8 cellular contexts compared by ENCODE assay signal in genomic region chr7:134327896-134328295, GRCh38. TPM values are rescaled to one million over a fixed set of nuclear protein-coding genes. Genes with fewer than 3 reads are reported as not detected.
A peak's percentile ranks its signal among the peaks of the same experiment; 100 is the strongest.
DNase-seq lines count a peak whose midpoint lies in the region; ATAC-seq and TF ChIP-seq lines count a peak whose summit lies in the region.

No MANE protein-coding gene starts in this region.

- H3K4me1 ChIP-seq in stomach = no peaks in the 10 kb centered on the region

- no peak overlapping the region for H3K4me3 Mint-ChIP-seq in T-helper 2 cell treated with Interferon-gamma antibody and Interleukin-4, amounts not matched to agents 5 μg/mL and 100 μg/mL, for 36 hours
- H3K4me3 Mint-ChIP-seq in brain (no peak overlapping the region), memory B cell (no peak overlapping the region)
- no peak overlapping the region for H3K4me3 Mint-ChIP-seq in stimulated activated naive CD8-positive, alpha-beta T cell treated with anti-CD3 and anti-CD28 coated beads, Interleukin-15, amount 100 ng/mL, for 72 hours

- DNase-seq in EH (ENCODE audit: low read depth) = peak; percentile 62
- peak; percentile 10 for DNase-seq in MG63
- peak; percentile 11 for DNase-seq in T-helper 2 cell treated with Interferon-gamma antibody and Interleukin-4, amounts not matched to agents 5 μg/mL and 100 μg/mL, for 36 hours (ENCODE audit: low spot score)
- peak; percentile 55 for DNase-seq in memory B cell (ENCODE audit: low spot score in 2 of 2)
- DNase-seq in stimulated activated naive CD8-positive, alpha-beta T cell treated with anti-CD3 and anti-CD28 coated beads, Interleukin-15, amount 100 ng/mL, for 72 hours = peak; percentile 47 to 63
- no peak for DNase-seq in stomach

- TF ChIP-seq POLR2A in stomach (IDR thresholded peaks at IDR 0.05) = no peak

- peaks cover 12% of the 10 kb centered on the region for H3K27me3 Mint-ChIP-seq in T-helper 2 cell treated with Interferon-gamma antibody and Interleukin-4, amounts not matched to agents 5 μg/mL and 100 μg/mL, for 36 hours (ENCODE audit: low read depth)
- H3K27me3 Mint-ChIP-seq in brain (peaks cover 4% of the 10 kb centered on the region), memory B cell (peaks cover 9% of the 10 kb centered on the region)
- peaks cover 8% of the 10 kb centered on the region for H3K27me3 Mint-ChIP-seq in stimulated activated naive CD8-positive, alpha-beta T cell treated with anti-CD3 and anti-CD28 coated beads, Interleukin-15, amount 100 ng/mL, for 72 hours

- H3K27me3 ChIP-seq in MG63 (no peaks in the 10 kb centered on the region), stomach (peaks cover 0 to 9% (median 0%) of the 10 kb centered on the region in 3 donors)

- no peaks in the 10 kb centered on the region for H3K36me3 Mint-ChIP-seq in T-helper 2 cell treated with Interferon-gamma antibody and Interleukin-4, amounts not matched to agents 5 μg/mL and 100 μg/mL, for 36 hours (ENCODE audit: low read depth)
- H3K36me3 Mint-ChIP-seq in brain (no peaks in the 10 kb centered on the region), memory B cell (peaks cover 2% of the 10 kb centered on the region)

- TF ChIP-seq EP300 in stomach (IDR thresholded peaks at IDR 0.05) = no peak

- no peaks in the 10 kb centered on the region for H3K4me1 Mint-ChIP-seq in T-helper 2 cell treated with Interferon-gamma antibody and Interleukin-4, amounts not matched to agents 5 μg/mL and 100 μg/mL, for 36 hours (ENCODE audit: low read depth)
- H3K4me1 Mint-ChIP-seq in brain (no peaks in the 10 kb centered on the region), memory B cell (peaks cover 4% of the 10 kb centered on the region)
- H3K4me1 Mint-ChIP-seq in stimulated activated naive CD8-positive, alpha-beta T cell treated with anti-CD3 and anti-CD28 coated beads, Interleukin-15, amount 100 ng/mL, for 72 hours = peaks cover 13% of the 10 kb centered on the region

- H3K27ac Mint-ChIP-seq in T-helper 2 cell treated with Interferon-gamma antibody and Interleukin-4, amounts not matched to agents 5 μg/mL and 100 μg/mL, for 36 hours = no peak overlapping the region
- H3K27ac Mint-ChIP-seq in brain (no peak overlapping the region), memory B cell (no peak overlapping the region)
- no peak overlapping the region for H3K27ac Mint-ChIP-seq in stimulated activated naive CD8-positive, alpha-beta T cell treated with anti-CD3 and anti-CD28 coated beads, Interleukin-15, amount 100 ng/mL, for 72 hours

- H3K27ac ChIP-seq in stomach = no peak overlapping the region

- H3K9me3 ChIP-seq in MG63 = no peaks in the 10 kb centered on the region
- H3K9me3 ChIP-seq in stomach = no peaks in the 10 kb centered on the region

- H3K4me3 ChIP-seq in MG63 (no peak overlapping the region), stomach (no peak overlapping the region)

- H3K36me3 ChIP-seq in MG63 = no peaks in the 10 kb centered on the region
- no peaks in the 10 kb centered on the region for H3K36me3 ChIP-seq in stomach

- ATAC-seq in GM21723 (IDR thresholded peaks at IDR 0.05; ENCODE audit: unreplicated experiment) = peak; percentile 84
- peak; percentile 96 for ATAC-seq in memory B cell (ENCODE audit: low read depth)
- ATAC-seq in stimulated activated naive CD8-positive, alpha-beta T cell treated with anti-CD3 and anti-CD28 coated beads, Interleukin-15, amount 100 ng/mL, for 72 hours = peak; percentile 96

- WGBS in stomach, 5 donors = 31 to 55% (median 45%) methylated on average over 7 of the region's 7 CpGs

- intact Hi-C loops in stomach (cut with DNase I; ENCODE audit: low total_unique reads) = no loop called here

- TF ChIP-seq CTCF in brain (conservative IDR thresholded peaks at IDR 0.05) (peak; percentile 16 to 32), stomach (IDR thresholded peaks at IDR 0.05) (peak in 1 of 7 experiments; percentile 24)

- H3K9me3 Mint-ChIP-seq in T-helper 2 cell treated with Interferon-gamma antibody and Interleukin-4, amounts not matched to agents 5 μg/mL and 100 μg/mL, for 36 hours = no peaks in the 10 kb centered on the region
- H3K9me3 Mint-ChIP-seq in brain = peaks cover 0 to 6% (median 0%) of the 10 kb centered on the region in 5 experiments
- H3K9me3 Mint-ChIP-seq in memory B cell = peaks cover 3% of the 10 kb centered on the region
- H3K9me3 Mint-ChIP-seq in stimulated activated naive CD8-positive, alpha-beta T cell treated with anti-CD3 and anti-CD28 coated beads, Interleukin-15, amount 100 ng/mL, for 72 hours = no peaks in the 10 kb centered on the region

RNA-seq across cellular contexts. Expression of gene SLC35B4, which starts 11.2 kb away (rescaled TPM):
- 5.3 and 6.5 TPM in 2 replicates for total RNA-seq in MG63 (2014; rRNA removed; shearing (Covaris generic); ENCODE audit: low replicate concordance)
- polyA plus RNA-seq in brain (ENCODE audit: insufficient read depth, low read depth, low replicate concordance) = 5.0 TPM
- 10 to 100 TPM in 2 of 5 donors, 1 to 10 TPM in 3; 3.2 to 13.0 (median 8.3) TPM for total RNA-seq in stomach
- polyA plus RNA-seq in stomach = 1 to 10 TPM; 1.9 to 2.0 (median 2.0) TPM
